In genomic region chr17:10059684-10060211, GRCh38 we compare ENCODE assay signal across 8 cellular contexts.
DNase-seq lines count a peak whose midpoint lies in the region; ATAC-seq lines count a peak whose summit lies in the region.

No MANE protein-coding gene starts in this region.

- ATAC-seq in GM18858 (IDR thresholded peaks at IDR 0.05; ENCODE audit: unreplicated experiment) (peak; percentile 83), HG02610 (IDR thresholded peaks at IDR 0.05; ENCODE audit: unreplicated experiment) (peak; percentile 78)
- peak; percentile 71 to 73 for ATAC-seq in natural killer cell treated with Interleukin-12 subunit alpha and Interleukin-12 subunit beta and Interleukin-15 and Interleukin-18, amount 100 ng/mL, for 72 hours

- peaks cover 45 to 47% of the 10 kb centered on the region in 2 donors for H3K4me1 Mint-ChIP-seq in natural killer cell treated with Interleukin-12 subunit alpha and Interleukin-12 subunit beta and Interleukin-15 and Interleukin-18, amount 100 ng/mL, for 72 hours (ENCODE audit: low read depth in 2 of 2)

- H3K27ac Mint-ChIP-seq in natural killer cell treated with Interleukin-12 subunit alpha and Interleukin-12 subunit beta and Interleukin-15 and Interleukin-18, amount 100 ng/mL, for 72 hours = peak overlapping the region; percentile 59 to 70

- H3K27me3 Mint-ChIP-seq in natural killer cell treated with Interleukin-12 subunit alpha and Interleukin-12 subunit beta and Interleukin-15 and Interleukin-18, amount 100 ng/mL, for 72 hours = no peaks in the 10 kb centered on the region

- H3K9me3 Mint-ChIP-seq in natural killer cell treated with Interleukin-12 subunit alpha and Interleukin-12 subunit beta and Interleukin-15 and Interleukin-18, amount 100 ng/mL, for 72 hours = no peaks in the 10 kb centered on the region

- peak; percentile 87 to 90 for DNase-seq in NCI-H526 (lab: John Stamatoyannopoulos, UW)
- peak; percentile 77 for DNase-seq in natural killer cell treated with Interleukin-12 subunit alpha and Interleukin-12 subunit beta and Interleukin-15 and Interleukin-18, amount 100 ng/mL, for 72 hours (ENCODE audit: low spot score)
- no peak for DNase-seq in NCI-H82 treated with DMSO at 0.1 percent for 48 hours (lab: John Stamatoyannopoulos, UW; ENCODE audit: unreplicated experiment)
- no peak for DNase-seq in HUDEP-2 (lab: John Stamatoyannopoulos, UW; ENCODE audit: unreplicated experiment in 76 of 76)
- DNase-seq in A172 (ENCODE audit: low spot score) = no peak
- DNase-seq in LoVo (ENCODE audit: low spot score) = no peak

- H3K36me3 Mint-ChIP-seq in natural killer cell treated with Interleukin-12 subunit alpha and Interleukin-12 subunit beta and Interleukin-15 and Interleukin-18, amount 100 ng/mL, for 72 hours = no peaks in the 10 kb centered on the region

- H3K4me3 Mint-ChIP-seq in natural killer cell treated with Interleukin-12 subunit alpha and Interleukin-12 subunit beta and Interleukin-15 and Interleukin-18, amount 100 ng/mL, for 72 hours = peak overlapping the region; percentile 55

Comparison
In these comparisons a context has a peak if more than half of its experiments do, and no peak if none do; other contexts are left out.
1. DNase-seq: peak in NCI-H526 (2 of 2) and natural killer cell treated with Interleukin-12 subunit alpha and Interleukin-12 subunit beta and Interleukin-15 and Interleukin-18, amount 100 ng/mL, for 72 hours (single experiment); none in NCI-H82 treated with DMSO at 0.1 percent for 48 hours (single experiment), HUDEP-2 (0 of 76), A172 (single experiment) and LoVo (single experiment).
2. Peak in every context shown above with its lines, with median percentiles within 50 percentile points of each other: ATAC-seq.